Comparison of ENCODE assay signal across 8 cellular contexts in the genomic region with DNA sequence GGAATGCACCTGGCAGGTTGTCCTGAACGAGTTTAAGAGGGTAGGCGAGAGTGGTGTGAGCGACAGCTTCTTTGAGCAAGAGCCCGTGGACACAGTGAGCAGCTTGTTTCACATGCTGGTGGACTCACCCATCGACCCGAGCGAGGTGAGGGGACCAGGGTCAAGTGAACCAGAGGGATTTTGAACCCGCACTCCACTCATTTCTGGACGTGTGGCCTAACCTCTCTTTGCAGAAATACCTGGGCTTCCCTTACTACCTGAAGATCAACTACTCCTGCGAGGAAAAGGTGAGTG. TPM values are rescaled to one million over a fixed set of nuclear protein-coding genes. Genes with fewer than 3 reads are reported as not detected.
A peak's percentile ranks its signal among the peaks of the same experiment; 100 is the strongest.
DNase-seq lines count a peak whose midpoint lies in the region; ATAC-seq and TF ChIP-seq lines count a peak whose summit lies in the region.

No MANE protein-coding gene starts in this region.

- H3K27ac ChIP-seq in H9 (ENCODE audit: insufficient read length, low read depth, low read length) (no peak overlapping the region), skeletal muscle tissue (ENCODE audit: low read depth, low read length) (peak overlapping the region; percentile 98)

- no peak overlapping the region for H3K14ac ChIP-seq in H9 (ENCODE audit: insufficient read depth, low read length)

- H3K4me1 ChIP-seq in H9 (ENCODE audit: insufficient read depth, low read length): peaks cover 3% of the 10 kb centered on the region; the same call in 1 of the 2 replicates
- H3K4me1 ChIP-seq in skeletal muscle tissue (ENCODE audit: control insufficient read depth in 3 of 3, insufficient read depth in 3 of 3, low read length in 3 of 3): peaks cover 9% of the 10 kb centered on the region in 3 donors

- no peaks in the 10 kb centered on the region for H3K9me3 Mint-ChIP-seq in H9
- no peaks in the 10 kb centered on the region for H3K9me3 Mint-ChIP-seq in T-cell

- peak overlapping the region; percentile 97 for H3K4me2 ChIP-seq in H9 (ENCODE audit: insufficient read depth, insufficient read length, low read length)

- no peak overlapping the region for H2BK120ac ChIP-seq in H9 (ENCODE audit: low read depth, low read length, poor library complexity, severe bottlenecking)

- no peaks in the 10 kb centered on the region for H3K79me1 ChIP-seq in H9 (ENCODE audit: insufficient read depth, low read depth, low read length, poor library complexity, severe bottlenecking)

- no peaks in the 10 kb centered on the region for H4K20me1 ChIP-seq in H9 (ENCODE audit: control insufficient read depth, insufficient read depth, insufficient read length)

- no peak overlapping the region for H2AK5ac ChIP-seq in H9 (ENCODE audit: insufficient read length, low read length)

- no peak for DNase-seq in H9
- DNase-seq in T-cell: peak in 2 of 34 experiments; percentile 5 to 7
- no peak for DNase-seq in fibroblast of villous mesenchyme (ENCODE audit: low read depth)
- no peak for DNase-seq in A172 (ENCODE audit: low spot score)
- no peak for DNase-seq in NCI-H1417 treated with DMSO at 0.1 percent for 48 hours (lab: John Stamatoyannopoulos, UW)
- no peak for DNase-seq in amniotic stem cell (lab: John Stamatoyannopoulos, UW)
- no peak for DNase-seq in activated CD4-positive, CD25-positive, alpha-beta regulatory T cell treated with anti-CD3 and anti-CD28 coated beads, Interleukin-2, amount 50 U/mL, for 72 hours

- H2BK5ac ChIP-seq in H9 (ENCODE audit: insufficient read length, low read length): no peak overlapping the region

- no peak overlapping the region for H3T11ph ChIP-seq in H9 (ENCODE audit: low read length)

- ATAC-seq in T-cell (replicated peaks in 1 of 4): no peak

- no peaks in the 10 kb centered on the region for H3K9me3 ChIP-seq in H9 (ENCODE audit: control insufficient read depth, low read depth, low read length)
- no peaks in the 10 kb centered on the region for H3K9me3 ChIP-seq in skeletal muscle tissue (ENCODE audit: control insufficient read depth in 3 of 3, low read length in 3 of 3)

- no peak overlapping the region for H3K23ac ChIP-seq in H9 (ENCODE audit: insufficient read length, low read depth, low read length)

- H4K5ac ChIP-seq in H9 (ENCODE audit: insufficient read length, low read depth, low read length): no peak overlapping the region

- CTCF ChIA-PET in T-cell (lab: Charles Lee): interaction anchor here in 1 of 2 donors (0.6 kb wide), 1 partner anchor 93 kb away, joined by 4 read pairs; no protein-coding TSS in a partner anchor

- H3K27me3 Mint-ChIP-seq in H9 (ENCODE audit: low read depth) (no peaks in the 10 kb centered on the region; the same call in none of the 2 replicates), T-cell (no peaks in the 10 kb centered on the region)

- H3K56ac ChIP-seq in H9 (ENCODE audit: insufficient read length, low read depth, low read length): no peak overlapping the region

- no peak overlapping the region for H2BK12ac ChIP-seq in H9 (ENCODE audit: insufficient read length, low read depth, low read length)

- no peak overlapping the region for H3K18ac ChIP-seq in H9 (ENCODE audit: insufficient read length, low read depth, low read length)

- H3K4me3 ChIP-seq in fibroblast of villous mesenchyme (ENCODE audit: low read depth, low read length): peak overlapping the region; percentile 95
- H3K4me3 ChIP-seq in skeletal muscle tissue (ENCODE audit: low read length in 3 of 3): peak overlapping the region; percentile 92 to 93 (median 93)

- H3K27me3 ChIP-seq in H9 (ENCODE audit: insufficient read depth, low read length) (no peaks in the 10 kb centered on the region), skeletal muscle tissue (ENCODE audit: control insufficient read depth in 3 of 3, insufficient read depth in 3 of 3, low read length in 3 of 3) (no peaks in the 10 kb centered on the region)

- no peak overlapping the region for H2BK20ac ChIP-seq in H9 (ENCODE audit: low read depth, low read length, poor library complexity, severe bottlenecking)

- peak overlapping the region; percentile 87 to 96 for H3K4me3 Mint-ChIP-seq in H9
- H3K4me3 Mint-ChIP-seq in T-cell: peak overlapping the region; percentile 88 to 93 (median 90)

- no peak overlapping the region for H4K91ac ChIP-seq in H9 (ENCODE audit: insufficient read length, low read depth, low read length)

- no peak overlapping the region for H3K4ac ChIP-seq in H9 (ENCODE audit: low read depth, low read length)

- H3K27ac Mint-ChIP-seq in H9 (peak overlapping the region in 2 of 3 experiments; percentile 44 to 80; a peak in 3 of 7 replicates), T-cell (peak overlapping the region; percentile 93 to 98)

- TF ChIP-seq CTCF in H9 (conservative IDR thresholded peaks at IDR 0.05): no peak
- TF ChIP-seq CTCF in fibroblast of villous mesenchyme (IDR thresholded peaks at IDR 0.05; ENCODE audit: insufficient read depth, low read depth, low read length): no peak

- peaks cover 12 to 14% of the 10 kb centered on the region in 2 experiments for H3K4me1 Mint-ChIP-seq in H9
- peaks cover 13 to 17% (median 14%) of the 10 kb centered on the region in 3 donors for H3K4me1 Mint-ChIP-seq in T-cell

- H3K79me2 ChIP-seq in H9 (ENCODE audit: insufficient read depth, low read length): no peaks in the 10 kb centered on the region

- H3K23me2 ChIP-seq in H9 (ENCODE audit: insufficient read length, low read depth, low read length, poor library complexity, severe bottlenecking): peaks cover 13% of the 10 kb centered on the region

- WGBS in H9 (ENCODE audit: extremely low coverage, insufficient read length, low lambda C conversion rate): no CpG with 5 or more reads among the region's 10 CpGs

- no peak overlapping the region for H4K8ac ChIP-seq in H9 (replicated peaks; ENCODE audit: insufficient read length, low read depth, low read length)

- POLR2A ChIA-PET in T-cell (lab: Charles Lee): no interaction called here

- H3K9ac ChIP-seq in H9 (ENCODE audit: extremely low read depth, insufficient read length, low read length) (peak overlapping the region; percentile 34), skeletal muscle tissue (ENCODE audit: low read depth in 1 of 3, low read length in 3 of 3) (peak overlapping the region; percentile 72 to 85 (median 85))

- no peak overlapping the region for H2BK15ac ChIP-seq in H9 (ENCODE audit: low read depth, low read length)

- H3K36me3 Mint-ChIP-seq in H9 (ENCODE audit: insufficient read depth in 1 of 3, low read depth in 3 of 3): no peaks in the 10 kb centered on the region; a peak in 1 of 7 replicates
- peaks cover 6% of the 10 kb centered on the region for H3K36me3 Mint-ChIP-seq in T-cell

- H2AFZ ChIP-seq in H9 (ENCODE audit: low read length): no peak overlapping the region

- no peaks in the 10 kb centered on the region for H3K36me3 ChIP-seq in skeletal muscle tissue (ENCODE audit: control insufficient read depth in 3 of 3, insufficient read depth in 3 of 3, low read length in 3 of 3)

RNA-seq across cellular contexts. Expression of a gene that starts 1.7 kb away (rescaled TPM):
- 3.0 and 3.7 TPM in 2 replicates for total RNA-seq in H9 (2021)
- total RNA-seq in T-cell: 10 to 100 TPM; 11.1 to 27.2 (median 21.2) TPM
- 1.3 and 1.7 TPM in 2 replicates for total RNA-seq in fibroblast of villous mesenchyme
- 3.1 TPM for total RNA-seq in skeletal muscle tissue
- total RNA-seq in A172 (2014; rRNA removed; shearing (Covaris generic)): 1.5 TPM in 2 replicates

RNA-seq across cellular contexts. Expression of a gene that starts 17.7 kb away (rescaled TPM):
- 5.4 and 6.5 TPM in 2 replicates for total RNA-seq in H9 (2021)
- total RNA-seq in T-cell: 10 to 100 TPM in 3 of 5 donors, 1 to 10 TPM in 2; 4.8 to 12.9 (median 12.6) TPM
- total RNA-seq in fibroblast of villous mesenchyme: 8.6 and 9.3 TPM in 2 replicates
- total RNA-seq in skeletal muscle tissue: 1.6 TPM
- total RNA-seq in A172 (2014; rRNA removed; shearing (Covaris generic)): 0.17 and 0.57 TPM in 2 replicates

RNA-seq across cellular contexts. Expression of a gene that starts 21.6 kb away (rescaled TPM):
- total RNA-seq in H9 (2021) (73.2 and 77.4 TPM in 2 replicates), T-cell (10 to 100 TPM; 28.1 to 39.1 (median 34.1) TPM), fibroblast of villous mesenchyme (50.1 and 65.7 TPM in 2 replicates), skeletal muscle tissue (18.3 TPM)
- total RNA-seq in A172 (2014; rRNA removed; shearing (Covaris generic)): 98.8 and 110 TPM in 2 replicates

RNA-seq across cellular contexts. Expression of a gene that starts 33.3 kb away (rescaled TPM):
- total RNA-seq in H9 (2021) (1.2 TPM in 1 of 2 replicates, not detected in the other), T-cell (1 to 10 TPM in 2 of 5 donors, under 1 TPM in 1, not detected in 2; 0.56 to 1.4 (median 1.3) TPM), fibroblast of villous mesenchyme (1.3 and 3.2 TPM in 2 replicates), skeletal muscle tissue (not detected)
- 220 and 316 TPM in 2 replicates for total RNA-seq in A172 (2014; rRNA removed; shearing (Covaris generic))

RNA-seq across cellular contexts. Expression of a gene that starts 37.1 kb away (rescaled TPM):
- total RNA-seq in H9 (2021) (185 and 189 TPM in 2 replicates), T-cell (10 to 100 TPM; 76.4 to 95.2 (median 85.8) TPM), fibroblast of villous mesenchyme (277 and 299 TPM in 2 replicates), skeletal muscle tissue (129 TPM)
- 447 and 579 TPM in 2 replicates for total RNA-seq in A172 (2014; rRNA removed; shearing (Covaris generic))
